2 cellular contexts compared by ENCODE assay signal in the genomic region with DNA sequence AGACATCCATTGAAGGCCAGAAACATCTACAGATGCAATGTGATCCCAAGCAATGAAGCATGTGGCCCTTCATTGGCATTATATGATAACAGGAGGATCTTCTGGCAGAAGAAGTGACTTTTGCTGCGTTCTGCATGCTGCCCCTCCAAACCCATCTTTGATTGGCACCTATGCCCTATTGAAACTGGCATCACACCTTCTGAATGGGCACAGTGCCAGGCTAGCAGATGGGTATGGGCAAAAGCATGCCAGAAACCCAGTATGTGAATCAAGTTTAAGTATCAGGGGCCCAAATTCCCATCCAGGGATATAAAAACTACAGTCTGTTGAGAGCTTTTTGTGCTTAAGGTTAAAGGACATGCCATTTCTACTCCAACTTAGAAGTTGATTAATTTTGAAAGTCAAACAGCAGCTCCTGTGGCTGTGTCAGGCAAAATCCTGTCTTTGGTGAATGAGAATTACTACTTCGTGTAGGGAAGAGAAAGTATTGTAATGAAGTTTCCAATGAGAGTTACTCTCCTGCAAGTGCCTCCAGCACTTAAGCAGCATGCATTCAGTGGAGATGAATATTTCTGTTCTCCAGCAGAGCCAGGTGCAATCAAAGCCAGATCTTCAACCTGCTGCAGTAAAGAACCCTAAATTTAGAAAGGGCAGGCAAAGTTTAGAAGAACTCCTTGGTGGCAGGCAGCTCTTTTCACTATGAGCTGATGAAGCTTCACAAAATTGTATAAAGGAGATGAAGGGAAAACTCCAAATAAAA.
TF ChIP-seq lines count a peak whose summit lies in the region.

No MANE protein-coding gene starts in this region.

TF ChIP-seq in GM23338, 12 proteins besides CTCF, POLR2A, EP300 and RAD21 (continues in another document):
- TF ChIP-seq POLR2AphosphoS5 (IDR thresholded peaks at IDR 0.05; ENCODE audit: low read depth) (no peak), ZNF331 (CRISPR knock-in tag; IDR thresholded peaks at IDR 0.05; ENCODE audit: low read depth) (no peak), EZH2 (IDR thresholded peaks at IDR 0.05; ENCODE audit: low read depth, unreplicated experiment) (no peak), STAT1 (IDR thresholded peaks at IDR 0.05; ENCODE audit: unreplicated experiment) (no peak), ZNF114 (CRISPR knock-in tag; IDR thresholded peaks at IDR 0.05) (no peak), NANOG (IDR thresholded peaks at IDR 0.05; ENCODE audit: borderline replicate concordance) (no peak), JUNB (IDR thresholded peaks at IDR 0.05; ENCODE audit: unreplicated experiment) (no peak)
- TF ChIP-seq, protein P1, sequence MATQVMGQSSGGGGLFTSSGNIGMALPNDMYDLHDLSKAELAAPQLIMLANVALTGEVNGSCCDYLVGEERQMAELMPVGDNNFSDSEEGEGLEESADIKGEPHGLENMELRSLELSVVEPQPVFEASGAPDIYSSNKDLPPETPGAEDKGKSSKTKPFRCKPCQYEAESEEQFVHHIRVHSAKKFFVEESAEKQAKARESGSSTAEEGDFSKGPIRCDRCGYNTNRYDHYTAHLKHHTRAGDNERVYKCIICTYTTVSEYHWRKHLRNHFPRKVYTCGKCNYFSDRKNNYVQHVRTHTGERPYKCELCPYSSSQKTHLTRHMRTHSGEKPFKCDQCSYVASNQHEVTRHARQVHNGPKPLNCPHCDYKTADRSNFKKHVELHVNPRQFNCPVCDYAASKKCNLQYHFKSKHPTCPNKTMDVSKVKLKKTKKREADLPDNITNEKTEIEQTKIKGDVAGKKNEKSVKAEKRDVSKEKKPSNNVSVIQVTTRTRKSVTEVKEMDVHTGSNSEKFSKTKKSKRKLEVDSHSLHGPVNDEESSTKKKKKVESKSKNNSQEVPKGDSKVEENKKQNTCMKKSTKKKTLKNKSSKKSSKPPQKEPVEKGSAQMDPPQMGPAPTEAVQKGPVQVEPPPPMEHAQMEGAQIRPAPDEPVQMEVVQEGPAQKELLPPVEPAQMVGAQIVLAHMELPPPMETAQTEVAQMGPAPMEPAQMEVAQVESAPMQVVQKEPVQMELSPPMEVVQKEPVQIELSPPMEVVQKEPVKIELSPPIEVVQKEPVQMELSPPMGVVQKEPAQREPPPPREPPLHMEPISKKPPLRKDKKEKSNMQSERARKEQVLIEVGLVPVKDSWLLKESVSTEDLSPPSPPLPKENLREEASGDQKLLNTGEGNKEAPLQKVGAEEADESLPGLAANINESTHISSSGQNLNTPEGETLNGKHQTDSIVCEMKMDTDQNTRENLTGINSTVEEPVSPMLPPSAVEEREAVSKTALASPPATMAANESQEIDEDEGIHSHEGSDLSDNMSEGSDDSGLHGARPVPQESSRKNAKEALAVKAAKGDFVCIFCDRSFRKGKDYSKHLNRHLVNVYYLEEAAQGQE (IDR thresholded peaks at IDR 0.05; ENCODE audit: unreplicated experiment): no peak
- TF ChIP-seq, protein P2, sequence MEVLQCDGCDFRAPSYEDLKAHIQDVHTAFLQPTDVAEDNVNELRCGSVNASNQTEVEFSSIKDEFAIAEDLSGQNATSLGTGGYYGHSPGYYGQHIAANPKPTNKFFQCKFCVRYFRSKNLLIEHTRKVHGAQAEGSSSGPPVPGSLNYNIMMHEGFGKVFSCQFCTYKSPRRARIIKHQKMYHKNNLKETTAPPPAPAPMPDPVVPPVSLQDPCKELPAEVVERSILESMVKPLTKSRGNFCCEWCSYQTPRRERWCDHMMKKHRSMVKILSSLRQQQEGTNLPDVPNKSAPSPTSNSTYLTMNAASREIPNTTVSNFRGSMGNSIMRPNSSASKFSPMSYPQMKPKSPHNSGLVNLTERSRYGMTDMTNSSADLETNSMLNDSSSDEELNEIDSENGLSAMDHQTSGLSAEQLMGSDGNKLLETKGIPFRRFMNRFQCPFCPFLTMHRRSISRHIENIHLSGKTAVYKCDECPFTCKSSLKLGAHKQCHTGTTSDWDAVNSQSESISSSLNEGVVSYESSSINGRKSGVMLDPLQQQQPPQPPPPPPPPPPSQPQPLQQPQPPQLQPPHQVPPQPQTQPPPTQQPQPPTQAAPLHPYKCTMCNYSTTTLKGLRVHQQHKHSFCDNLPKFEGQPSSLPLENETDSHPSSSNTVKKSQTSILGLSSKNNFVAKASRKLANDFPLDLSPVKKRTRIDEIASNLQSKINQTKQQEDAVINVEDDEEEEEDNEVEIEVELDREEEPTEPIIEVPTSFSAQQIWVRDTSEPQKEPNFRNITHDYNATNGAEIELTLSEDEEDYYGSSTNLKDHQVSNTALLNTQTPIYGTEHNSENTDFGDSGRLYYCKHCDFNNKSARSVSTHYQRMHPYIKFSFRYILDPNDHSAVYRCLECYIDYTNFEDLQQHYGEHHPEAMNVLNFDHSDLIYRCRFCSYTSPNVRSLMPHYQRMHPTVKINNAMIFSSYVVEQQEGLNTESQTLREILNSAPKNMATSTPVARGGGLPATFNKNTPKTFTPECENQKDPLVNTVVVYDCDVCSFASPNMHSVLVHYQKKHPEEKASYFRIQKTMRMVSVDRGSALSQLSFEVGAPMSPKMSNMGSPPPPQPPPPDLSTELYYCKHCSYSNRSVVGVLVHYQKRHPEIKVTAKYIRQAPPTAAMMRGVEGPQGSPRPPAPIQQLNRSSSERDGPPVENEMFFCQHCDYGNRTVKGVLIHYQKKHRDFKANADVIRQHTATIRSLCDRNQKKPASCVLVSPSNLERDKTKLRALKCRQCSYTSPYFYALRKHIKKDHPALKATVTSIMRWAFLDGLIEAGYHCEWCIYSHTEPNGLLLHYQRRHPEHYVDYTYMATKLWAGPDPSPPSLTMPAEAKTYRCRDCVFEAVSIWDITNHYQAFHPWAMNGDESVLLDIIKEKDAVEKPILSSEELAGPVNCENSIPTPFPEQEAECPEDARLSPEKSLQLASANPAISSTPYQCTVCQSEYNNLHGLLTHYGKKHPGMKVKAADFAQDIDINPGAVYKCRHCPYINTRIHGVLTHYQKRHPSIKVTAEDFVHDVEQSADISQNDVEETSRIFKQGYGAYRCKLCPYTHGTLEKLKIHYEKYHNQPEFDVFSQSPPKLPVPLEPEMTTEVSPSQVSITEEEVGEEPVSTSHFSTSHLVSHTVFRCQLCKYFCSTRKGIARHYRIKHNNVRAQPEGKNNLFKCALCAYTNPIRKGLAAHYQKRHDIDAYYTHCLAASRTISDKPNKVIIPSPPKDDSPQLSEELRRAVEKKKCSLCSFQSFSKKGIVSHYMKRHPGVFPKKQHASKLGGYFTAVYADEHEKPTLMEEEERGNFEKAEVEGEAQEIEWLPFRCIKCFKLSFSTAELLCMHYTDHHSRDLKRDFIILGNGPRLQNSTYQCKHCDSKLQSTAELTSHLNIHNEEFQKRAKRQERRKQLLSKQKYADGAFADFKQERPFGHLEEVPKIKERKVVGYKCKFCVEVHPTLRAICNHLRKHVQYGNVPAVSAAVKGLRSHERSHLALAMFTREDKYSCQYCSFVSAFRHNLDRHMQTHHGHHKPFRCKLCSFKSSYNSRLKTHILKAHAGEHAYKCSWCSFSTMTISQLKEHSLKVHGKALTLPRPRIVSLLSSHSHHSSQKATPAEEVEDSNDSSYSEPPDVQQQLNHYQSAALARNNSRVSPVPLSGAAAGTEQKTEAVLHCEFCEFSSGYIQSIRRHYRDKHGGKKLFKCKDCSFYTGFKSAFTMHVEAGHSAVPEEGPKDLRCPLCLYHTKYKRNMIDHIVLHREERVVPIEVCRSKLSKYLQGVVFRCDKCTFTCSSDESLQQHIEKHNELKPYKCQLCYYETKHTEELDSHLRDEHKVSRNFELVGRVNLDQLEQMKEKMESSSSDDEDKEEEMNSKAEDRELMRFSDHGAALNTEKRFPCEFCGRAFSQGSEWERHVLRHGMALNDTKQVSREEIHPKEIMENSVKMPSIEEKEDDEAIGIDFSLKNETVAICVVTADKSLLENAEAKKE (CRISPR knock-in tag; IDR thresholded peaks at IDR 0.05): no peak

TF ChIP-seq in H1, 55 proteins besides CTCF, POLR2A, EP300 and RAD21:
- TF ChIP-seq, protein P3, sequence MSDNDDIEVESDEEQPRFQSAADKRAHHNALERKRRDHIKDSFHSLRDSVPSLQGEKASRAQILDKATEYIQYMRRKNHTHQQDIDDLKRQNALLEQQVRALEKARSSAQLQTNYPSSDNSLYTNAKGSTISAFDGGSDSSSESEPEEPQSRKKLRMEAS (IDR thresholded peaks at IDR 0.05): no peak
- TF ChIP-seq POU5F1 (IDR thresholded peaks at IDR 0.05; ENCODE audit: low read depth, low read length) (no peak), NRF1 (IDR thresholded peaks at IDR 0.05; ENCODE audit: low read depth, low read length) (no peak), HDAC6 (IDR thresholded peaks at IDR 0.05; ENCODE audit: low read depth, low read length) (no peak), RFX5 (IDR thresholded peaks at IDR 0.05; ENCODE audit: borderline replicate concordance, low read depth, low read length) (no peak), SAP30 (IDR thresholded peaks at IDR 0.05; ENCODE audit: insufficient read depth, insufficient replicate concordance, low read length) (no peak), TCF12 (IDR thresholded peaks at IDR 0.05; ENCODE audit: low read depth, low read length) (no peak), TAF7 (optimal IDR thresholded peaks at IDR 0.05; ENCODE audit: borderline replicate concordance, low read depth, low read length) (no peak), CBX5 (IDR thresholded peaks at IDR 0.05; ENCODE audit: low read depth, low read length) (no peak), MAFK (IDR thresholded peaks at IDR 0.05; ENCODE audit: low read depth, low read length) (no peak), YY1 (IDR thresholded peaks at IDR 0.05; ENCODE audit: low read depth, low read length) (no peak), SIN3A (conservative IDR thresholded peaks at IDR 0.05 in 1 of 2, IDR thresholded peaks at IDR 0.05 in 1 of 2; ENCODE audit: low read depth in 1 of 2, low read length in 2 of 2) (no peak)
- TF ChIP-seq, protein P4, sequence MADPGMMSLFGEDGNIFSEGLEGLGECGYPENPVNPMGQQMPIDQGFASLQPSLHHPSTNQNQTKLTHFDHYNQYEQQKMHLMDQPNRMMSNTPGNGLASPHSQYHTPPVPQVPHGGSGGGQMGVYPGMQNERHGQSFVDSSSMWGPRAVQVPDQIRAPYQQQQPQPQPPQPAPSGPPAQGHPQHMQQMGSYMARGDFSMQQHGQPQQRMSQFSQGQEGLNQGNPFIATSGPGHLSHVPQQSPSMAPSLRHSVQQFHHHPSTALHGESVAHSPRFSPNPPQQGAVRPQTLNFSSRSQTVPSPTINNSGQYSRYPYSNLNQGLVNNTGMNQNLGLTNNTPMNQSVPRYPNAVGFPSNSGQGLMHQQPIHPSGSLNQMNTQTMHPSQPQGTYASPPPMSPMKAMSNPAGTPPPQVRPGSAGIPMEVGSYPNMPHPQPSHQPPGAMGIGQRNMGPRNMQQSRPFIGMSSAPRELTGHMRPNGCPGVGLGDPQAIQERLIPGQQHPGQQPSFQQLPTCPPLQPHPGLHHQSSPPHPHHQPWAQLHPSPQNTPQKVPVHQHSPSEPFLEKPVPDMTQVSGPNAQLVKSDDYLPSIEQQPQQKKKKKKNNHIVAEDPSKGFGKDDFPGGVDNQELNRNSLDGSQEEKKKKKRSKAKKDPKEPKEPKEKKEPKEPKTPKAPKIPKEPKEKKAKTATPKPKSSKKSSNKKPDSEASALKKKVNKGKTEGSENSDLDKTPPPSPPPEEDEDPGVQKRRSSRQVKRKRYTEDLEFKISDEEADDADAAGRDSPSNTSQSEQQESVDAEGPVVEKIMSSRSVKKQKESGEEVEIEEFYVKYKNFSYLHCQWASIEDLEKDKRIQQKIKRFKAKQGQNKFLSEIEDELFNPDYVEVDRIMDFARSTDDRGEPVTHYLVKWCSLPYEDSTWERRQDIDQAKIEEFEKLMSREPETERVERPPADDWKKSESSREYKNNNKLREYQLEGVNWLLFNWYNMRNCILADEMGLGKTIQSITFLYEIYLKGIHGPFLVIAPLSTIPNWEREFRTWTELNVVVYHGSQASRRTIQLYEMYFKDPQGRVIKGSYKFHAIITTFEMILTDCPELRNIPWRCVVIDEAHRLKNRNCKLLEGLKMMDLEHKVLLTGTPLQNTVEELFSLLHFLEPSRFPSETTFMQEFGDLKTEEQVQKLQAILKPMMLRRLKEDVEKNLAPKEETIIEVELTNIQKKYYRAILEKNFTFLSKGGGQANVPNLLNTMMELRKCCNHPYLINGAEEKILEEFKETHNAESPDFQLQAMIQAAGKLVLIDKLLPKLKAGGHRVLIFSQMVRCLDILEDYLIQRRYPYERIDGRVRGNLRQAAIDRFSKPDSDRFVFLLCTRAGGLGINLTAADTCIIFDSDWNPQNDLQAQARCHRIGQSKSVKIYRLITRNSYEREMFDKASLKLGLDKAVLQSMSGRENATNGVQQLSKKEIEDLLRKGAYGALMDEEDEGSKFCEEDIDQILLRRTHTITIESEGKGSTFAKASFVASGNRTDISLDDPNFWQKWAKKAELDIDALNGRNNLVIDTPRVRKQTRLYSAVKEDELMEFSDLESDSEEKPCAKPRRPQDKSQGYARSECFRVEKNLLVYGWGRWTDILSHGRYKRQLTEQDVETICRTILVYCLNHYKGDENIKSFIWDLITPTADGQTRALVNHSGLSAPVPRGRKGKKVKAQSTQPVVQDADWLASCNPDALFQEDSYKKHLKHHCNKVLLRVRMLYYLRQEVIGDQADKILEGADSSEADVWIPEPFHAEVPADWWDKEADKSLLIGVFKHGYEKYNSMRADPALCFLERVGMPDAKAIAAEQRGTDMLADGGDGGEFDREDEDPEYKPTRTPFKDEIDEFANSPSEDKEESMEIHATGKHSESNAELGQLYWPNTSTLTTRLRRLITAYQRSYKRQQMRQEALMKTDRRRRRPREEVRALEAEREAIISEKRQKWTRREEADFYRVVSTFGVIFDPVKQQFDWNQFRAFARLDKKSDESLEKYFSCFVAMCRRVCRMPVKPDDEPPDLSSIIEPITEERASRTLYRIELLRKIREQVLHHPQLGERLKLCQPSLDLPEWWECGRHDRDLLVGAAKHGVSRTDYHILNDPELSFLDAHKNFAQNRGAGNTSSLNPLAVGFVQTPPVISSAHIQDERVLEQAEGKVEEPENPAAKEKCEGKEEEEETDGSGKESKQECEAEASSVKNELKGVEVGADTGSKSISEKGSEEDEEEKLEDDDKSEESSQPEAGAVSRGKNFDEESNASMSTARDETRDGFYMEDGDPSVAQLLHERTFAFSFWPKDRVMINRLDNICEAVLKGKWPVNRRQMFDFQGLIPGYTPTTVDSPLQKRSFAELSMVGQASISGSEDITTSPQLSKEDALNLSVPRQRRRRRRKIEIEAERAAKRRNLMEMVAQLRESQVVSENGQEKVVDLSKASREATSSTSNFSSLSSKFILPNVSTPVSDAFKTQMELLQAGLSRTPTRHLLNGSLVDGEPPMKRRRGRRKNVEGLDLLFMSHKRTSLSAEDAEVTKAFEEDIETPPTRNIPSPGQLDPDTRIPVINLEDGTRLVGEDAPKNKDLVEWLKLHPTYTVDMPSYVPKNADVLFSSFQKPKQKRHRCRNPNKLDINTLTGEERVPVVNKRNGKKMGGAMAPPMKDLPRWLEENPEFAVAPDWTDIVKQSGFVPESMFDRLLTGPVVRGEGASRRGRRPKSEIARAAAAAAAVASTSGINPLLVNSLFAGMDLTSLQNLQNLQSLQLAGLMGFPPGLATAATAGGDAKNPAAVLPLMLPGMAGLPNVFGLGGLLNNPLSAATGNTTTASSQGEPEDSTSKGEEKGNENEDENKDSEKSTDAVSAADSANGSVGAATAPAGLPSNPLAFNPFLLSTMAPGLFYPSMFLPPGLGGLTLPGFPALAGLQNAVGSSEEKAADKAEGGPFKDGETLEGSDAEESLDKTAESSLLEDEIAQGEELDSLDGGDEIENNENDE (IDR thresholded peaks at IDR 0.05; ENCODE audit: insufficient replicate concordance, low read length): no peak
